10 cellular contexts compared by ENCODE assay signal in genomic region chr11:65552413-65552951, GRCh38. TPM values are rescaled to one million over a fixed set of nuclear protein-coding genes. Genes with fewer than 3 reads are reported as not detected.
DNase-seq lines count a peak whose midpoint lies in the region; ATAC-seq and TF ChIP-seq lines count a peak whose summit lies in the region.
"Had no signal": no experiment of that assay in that cellular context is flagged by ENCODE, and none has a peak within 500 bp of the region (broad histone marks: within the 10 kb centered on the region; RNA-seq: fewer than 3 reads in every experiment).

No MANE protein-coding gene starts in this region.

- BruUV-seq in mammary epithelial cell (replicated peaks; lab: Mats Ljungman, UMichigan): no TSS peak

- no peak overlapping the region for H3K4me3 Mint-ChIP-seq in nephron

- TF ChIP-seq CTCF in VCaP (conservative IDR thresholded peaks at IDR 0.05): peak; percentile 67
- peak in 2 of 3 experiments; percentile 1 to 4 for TF ChIP-seq CTCF in nephron (IDR thresholded peaks at IDR 0.05; ENCODE audit: unreplicated experiment in 3 of 3)
- TF ChIP-seq CTCF in mammary epithelial cell (conservative IDR thresholded peaks at IDR 0.05 in 1 of 2, IDR thresholded peaks at IDR 0.05 in 1 of 2; ENCODE audit: extremely low read depth in 1 of 2, insufficient read depth in 1 of 2, low read depth in 1 of 2, low read length in 2 of 2): no peak

- H3K4me2 ChIP-seq in mammary epithelial cell (ENCODE audit: insufficient read depth, low read depth, low read length): no peak overlapping the region

- H3K36me3 Mint-ChIP-seq in nephron (ENCODE audit: low read depth): peaks cover 40% of the 10 kb centered on the region

- no peaks in the 10 kb centered on the region for H3K27me3 ChIP-seq in mammary epithelial cell (ENCODE audit: insufficient read depth, low read length)
- H3K27me3 ChIP-seq: breast epithelium, ovary had no signal

- DNase-seq in NCI-H510A treated with DMSO at 0.1 percent for 48 hours (lab: John Stamatoyannopoulos, UW): peak; percentile 56
- no peak for DNase-seq in NCI-H510A (lab: John Stamatoyannopoulos, UW)
- DNase-seq in NCI-H2171 treated with DMSO at 0.1 percent for 48 hours (lab: John Stamatoyannopoulos, UW): no peak
- no peak for DNase-seq in mammary epithelial cell

- H3K4me1 Mint-ChIP-seq in nephron: peaks cover 39% of the 10 kb centered on the region

- H3K4me1 ChIP-seq in mammary epithelial cell (ENCODE audit: insufficient read depth, low read length): peaks cover 31% of the 10 kb centered on the region

- no peaks in the 10 kb centered on the region for H4K20me1 ChIP-seq in mammary epithelial cell (ENCODE audit: insufficient read depth, low read length)

- H3K36me3 ChIP-seq in mammary epithelial cell (ENCODE audit: insufficient read depth, low read length): peaks cover 2% of the 10 kb centered on the region
- H3K36me3 ChIP-seq: breast epithelium, ovary had no signal

- CTCF ChIA-PET in mammary epithelial cell (lab: Charles Lee; ENCODE audit: low non-redundant PET): no interaction called here

- H3K4me3 ChIP-seq in mammary epithelial cell (replicated peaks in 1 of 3; ENCODE audit: insufficient read depth in 1 of 3, low read depth in 2 of 3, low read length in 3 of 3): no peak overlapping the region
- H3K4me3 ChIP-seq: breast epithelium, ovary had no signal

- 92% methylated on average over 6 of the region's 8 CpGs for WGBS in mammary epithelial cell (ENCODE audit: low coverage, missing lambda C conversion rate)

- H3K79me2 ChIP-seq in mammary epithelial cell (ENCODE audit: insufficient read depth, low read length): peaks cover 11% of the 10 kb centered on the region

- H3K27ac Mint-ChIP-seq in nephron: no peak overlapping the region

- ATAC-seq in HG03097 (IDR thresholded peaks at IDR 0.05; ENCODE audit: low FRiP score, unreplicated experiment): peak; percentile 11
- no peak for ATAC-seq in GM19023 (IDR thresholded peaks at IDR 0.05; ENCODE audit: unreplicated experiment)

- H3K9ac ChIP-seq in mammary epithelial cell (ENCODE audit: insufficient read depth, low read length): no peak overlapping the region

- no peaks in the 10 kb centered on the region for H3K9me3 Mint-ChIP-seq in nephron

- in situ Hi-C loops in mammary epithelial cell (cut with MboI; ENCODE audit: low sequenced_read_pairs in 2 of 2): no loop called here

- H3K9me3 ChIP-seq in mammary epithelial cell (replicated peaks; ENCODE audit: insufficient read depth, low read length): no peaks in the 10 kb centered on the region
- H3K9me3 ChIP-seq: breast epithelium, ovary had no signal

- dilution Hi-C loops in mammary epithelial cell (cut with HindIII; ENCODE audit: low sequenced_read_pairs): no loop called here

- H3K27ac ChIP-seq in VCaP (peak overlapping the region; percentile 38), mammary epithelial cell (ENCODE audit: insufficient read depth, low read depth, low read length) (no peak overlapping the region)
- H3K27ac ChIP-seq: ovary had no signal

- peaks cover 30% of the 10 kb centered on the region for H3K27me3 Mint-ChIP-seq in nephron (ENCODE audit: low read depth)

- H2AFZ ChIP-seq in mammary epithelial cell (ENCODE audit: low read depth, low read length): no peak overlapping the region

- intact Hi-C loops in mammary epithelial cell (cut with micrococcal nuclease): no loop called here

RNA-seq across cellular contexts. Expression of gene LTBP3, which starts 5.7 kb away (rescaled TPM):
- 10 to 100 TPM; 21.0 to 42.5 TPM for total RNA-seq in mammary epithelial cell
- 46.5 TPM for polyA plus RNA-seq in mammary epithelial cell
- polyA minus RNA-seq in mammary epithelial cell: 38.3 TPM

RNA-seq across cellular contexts. Expression of gene ZNRD2, which starts 17.8 kb away (rescaled TPM):
- 10 to 100 TPM; 35.2 to 52.8 TPM for total RNA-seq in mammary epithelial cell
- 60.2 TPM for polyA plus RNA-seq in mammary epithelial cell
- 6.7 TPM for polyA minus RNA-seq in mammary epithelial cell

RNA-seq across cellular contexts. Expression of gene FAM89B, which starts 19.9 kb away (rescaled TPM):
- total RNA-seq in mammary epithelial cell: 10 to 100 TPM; 21.2 to 35.1 TPM
- 26.0 TPM for polyA plus RNA-seq in mammary epithelial cell
- polyA minus RNA-seq in mammary epithelial cell: 27.4 TPM

RNA-seq across cellular contexts. Expression of gene EHBP1L1, which starts 23.4 kb away (rescaled TPM):
- 10 to 100 TPM; 17.5 to 47.5 TPM for total RNA-seq in mammary epithelial cell
- polyA plus RNA-seq in mammary epithelial cell: 17.7 TPM
- polyA minus RNA-seq in mammary epithelial cell: 14.2 TPM

RNA-seq across cellular contexts. Expression of gene SCYL1, which starts 27.6 kb away (rescaled TPM):
- 10 to 100 TPM; 66.0 to 75.0 TPM for total RNA-seq in mammary epithelial cell
- 64.8 TPM for polyA plus RNA-seq in mammary epithelial cell
- 45.1 TPM for polyA minus RNA-seq in mammary epithelial cell

Comparison
In these comparisons a context has a peak if more than half of its experiments do, and no peak if none do; other contexts are left out.
1. CTCF ChIP-seq: peak in VCaP (single experiment) and nephron (2 of 3); none in mammary epithelial cell (0 of 2).